In the genomic region with DNA sequence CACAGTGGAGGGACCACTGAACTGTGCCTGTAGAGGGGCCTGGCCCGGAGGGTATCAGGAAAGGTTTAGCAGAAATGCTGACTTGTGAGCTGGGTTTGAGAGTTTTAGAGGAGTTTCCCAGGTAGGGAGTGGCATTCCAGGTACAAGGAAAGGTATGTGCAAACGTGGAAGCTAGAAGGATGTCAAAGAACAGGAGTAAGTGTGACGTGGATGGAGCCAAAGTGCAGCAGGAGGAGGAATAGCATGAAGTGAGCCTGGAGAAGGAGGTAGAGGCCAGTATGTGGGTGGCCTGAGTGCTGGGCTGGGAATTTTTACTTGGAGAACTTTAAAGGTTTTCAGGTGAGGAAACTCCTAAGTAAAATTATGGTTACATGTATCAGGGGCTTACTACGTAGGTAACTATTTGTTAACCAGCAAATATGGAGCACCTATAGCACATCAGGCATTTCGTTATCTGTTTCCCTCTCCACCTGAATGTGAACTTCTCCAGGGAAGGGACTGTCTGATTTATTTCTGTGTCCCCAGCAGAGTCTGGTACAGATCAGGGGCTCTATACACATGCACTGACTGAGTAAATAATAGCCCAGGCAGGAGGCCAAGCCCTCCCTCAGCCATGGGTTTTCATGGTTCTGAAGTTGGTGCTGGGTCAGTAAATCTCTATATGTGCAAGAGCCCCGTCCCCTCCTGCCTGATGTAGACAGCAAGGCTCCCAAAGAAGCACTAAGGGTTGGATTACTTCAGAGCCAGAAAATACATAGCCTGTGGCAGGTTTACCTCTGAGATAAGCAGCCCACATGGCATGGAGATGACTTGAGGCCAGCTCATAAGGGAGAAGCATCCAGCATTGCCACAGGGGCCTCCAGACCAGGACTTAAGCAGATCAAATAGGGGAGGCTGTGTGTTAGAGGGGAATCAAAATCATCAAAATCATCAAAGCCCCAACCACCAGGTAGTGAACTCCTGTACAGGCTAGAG, we compare ENCODE assay signal across 23 cellular contexts. TPM values are rescaled to one million over a fixed set of nuclear protein-coding genes. Genes with fewer than 3 reads are reported as not detected.
DNase-seq lines count a peak whose midpoint lies in the region; ATAC-seq, FAIRE-seq and TF ChIP-seq lines count a peak whose summit lies in the region.
"Had no signal": no experiment of that assay in that cellular context is flagged by ENCODE, and none has a peak within 500 bp of the region (broad histone marks: within the 10 kb centered on the region; RNA-seq: fewer than 3 reads in every experiment).

No MANE protein-coding gene starts in this region.

- BruUV-seq in HepG2 (replicated peaks; lab: Mats Ljungman, UMichigan): no TSS peak

- no peak for FAIRE-seq in HepG2 (lab: Jason Lieb, UNC)

- no peak overlapping the region for H3K9ac ChIP-seq in HepG2 (ENCODE audit: insufficient read depth, low read depth, low read length)
- H3K9ac ChIP-seq in adipocyte (ENCODE audit: low read length): no peak overlapping the region

- DNase-seq in HepG2 (ENCODE audit: low spot score): no peak
- no peak for DNase-seq in right lobe of liver
- peak; percentile 5 for DNase-seq in adipocyte (ENCODE audit: low read depth)
- DNase-seq in left lobe of liver (ENCODE audit: low spot score): peak; percentile 11
- peak; percentile 7 for DNase-seq in testis
- no peak for DNase-seq in midbrain (lab: John Stamatoyannopoulos, UW)
- DNase-seq in epidermal melanocyte (ENCODE audit: insufficient read length, low spot score): no peak
- DNase-seq in NCI-H1694 treated with DMSO at 0.1 percent for 48 hours (lab: John Stamatoyannopoulos, UW): no peak
- DNase-seq: ACHN; AML-193; Caco-2; HCEC 1CT; Karpas-422; MG63; NCI-H1092 treated with DMSO at 0.1 percent for 48 hours; NCI-H1694; NCI-H2107; NCI-H2227 treated with DMSO at 0.1 percent for 48 hours; NCI-H524 treated with DMSO at 0.1 percent for 48 hours; NK-92 treated with Interleukin-12 subunit alpha and Interleukin-12 subunit beta, amount 100 ng/mL, for 24 hours; SHP77 treated with DMSO at 0.1 percent for 48 hours had no signal

- H3K9me3 ChIP-seq in HepG2 (ENCODE audit: low read length) (no peaks in the 10 kb centered on the region), right lobe of liver (no peaks in the 10 kb centered on the region), adipocyte (ENCODE audit: control insufficient read depth, low read length) (no peaks in the 10 kb centered on the region), testis (no peaks in the 10 kb centered on the region)
- H3K9me3 ChIP-seq: Caco-2, MG63 had no signal

- ATAC-seq in HepG2 (peak; percentile 58), right lobe of liver (no peak), left lobe of liver (no peak)

- TF ChIP-seq CTCF in HepG2 (CRISPR knock-in tag; IDR thresholded peaks at IDR 0.05) (no peak), right lobe of liver (IDR thresholded peaks at IDR 0.05) (no peak), testis (IDR thresholded peaks at IDR 0.05) (no peak)

- 14% methylated on average over 6 of the region's 6 CpGs for WGBS in HepG2 (ENCODE audit: low lambda C conversion rate)
- WGBS in right lobe of liver (ENCODE audit: insufficient coverage, low coverage, low lambda C conversion rate, missing lambda C conversion rate): 77% methylated on average over 6 of the region's 6 CpGs
- WGBS in testis, 2 donors: 87 to 93% methylated on average over 6 of the region's 6 CpGs

- no peak for TF ChIP-seq EP300 in HepG2 (IDR thresholded peaks at IDR 0.05; ENCODE audit: low read depth in 2 of 2, low read length in 2 of 2)
- TF ChIP-seq EP300 in HepG2 (CRISPR knock-in tag; IDR thresholded peaks at IDR 0.05; ENCODE audit: borderline replicate concordance): no peak

- TF ChIP-seq POLR2A in HepG2 (IDR thresholded peaks at IDR 0.05; ENCODE audit: insufficient read depth in 1 of 2, low read depth in 2 of 2, low read length in 2 of 2): no peak
- no peak for TF ChIP-seq POLR2A in right lobe of liver (IDR thresholded peaks at IDR 0.05)
- no peak for TF ChIP-seq POLR2A in testis (IDR thresholded peaks at IDR 0.05)

- POLR2A ChIA-PET in HepG2 (lab: Yijun Ruan, JAX): no interaction called here

- H3K36me3 ChIP-seq in HepG2 (replicated peaks in 1 of 2; ENCODE audit: control insufficient read depth in 1 of 2, insufficient read depth in 2 of 2, low read length in 2 of 2) (no peaks in the 10 kb centered on the region), right lobe of liver (no peaks in the 10 kb centered on the region), adipocyte (ENCODE audit: control insufficient read depth, insufficient read depth, low read length, severe bottlenecking) (no peaks in the 10 kb centered on the region), testis (ENCODE audit: low read depth, missing control alignments) (no peaks in the 10 kb centered on the region)
- H3K36me3 ChIP-seq: MG63 had no signal

- intact Hi-C loops in HepG2 (cut with micrococcal nuclease; ENCODE audit: unreplicated experiment): no loop called here
- intact Hi-C loops in right lobe of liver (cut with DNase I): no loop called here
- intact Hi-C loops in testis (cut with DNase I; ENCODE audit: low total_unique reads): no loop called here

- no peak overlapping the region for H3K4me2 ChIP-seq in HepG2 (ENCODE audit: low read depth, low read length)

- H2AFZ ChIP-seq in HepG2 (ENCODE audit: low read length): no peak overlapping the region

- H3K4me1 ChIP-seq in HepG2 (ENCODE audit: insufficient read depth, low read length): peaks cover 8% of the 10 kb centered on the region; the same call in 1 of the 2 replicates
- H3K4me1 ChIP-seq in right lobe of liver: no peaks in the 10 kb centered on the region
- no peaks in the 10 kb centered on the region for H3K4me1 ChIP-seq in adipocyte (ENCODE audit: control insufficient read depth, insufficient read depth, low read length)
- H3K4me1 ChIP-seq in testis: no peaks in the 10 kb centered on the region
- H3K4me1 ChIP-seq: Caco-2 had no signal

- no peak overlapping the region for H3K4me3 ChIP-seq in HepG2 (replicated peaks in 1 of 3; ENCODE audit: insufficient read depth in 1 of 3, low read depth in 2 of 3, low read length in 3 of 3)
- H3K4me3 ChIP-seq in right lobe of liver: no peak overlapping the region
- no peak overlapping the region for H3K4me3 ChIP-seq in adipocyte (ENCODE audit: low read length)
- no peak overlapping the region for H3K4me3 ChIP-seq in testis
- H3K4me3 ChIP-seq: MG63 had no signal

- no peak for TF ChIP-seq RAD21 in HepG2 (CRISPR knock-in tag; IDR thresholded peaks at IDR 0.05)

- H3K79me2 ChIP-seq in HepG2 (ENCODE audit: insufficient read depth, low read length): no peaks in the 10 kb centered on the region

- no peaks in the 10 kb centered on the region for H4K20me1 ChIP-seq in HepG2 (ENCODE audit: insufficient read depth, low read length)

- no peak overlapping the region for H3K27ac ChIP-seq in HepG2 (ENCODE audit: extremely low read length, insufficient read depth, low read length)
- no peak overlapping the region for H3K27ac ChIP-seq in right lobe of liver
- no peak overlapping the region for H3K27ac ChIP-seq in testis

- CTCF ChIA-PET in HepG2 (lab: Yijun Ruan, JAX; ENCODE audit: low intra/inter-chr PET ratio, low total read pairs): no interaction called here

- in situ Hi-C loops in HepG2 (cut with HindIII; ENCODE audit: extremely low pct_ligation_motif_present, low pct_unique_long_range_greater_than_20kb): no loop called here

- H3K27me3 ChIP-seq in HepG2 (ENCODE audit: control insufficient read depth in 1 of 2, insufficient read depth in 2 of 2, low read length in 2 of 2) (no peaks in the 10 kb centered on the region; a peak in 1 of 5 replicates), right lobe of liver (no peaks in the 10 kb centered on the region), adipocyte (replicated peaks; ENCODE audit: control insufficient read depth, insufficient read depth, low read length) (no peaks in the 10 kb centered on the region), testis (no peaks in the 10 kb centered on the region)
- H3K27me3 ChIP-seq: MG63 had no signal

RNA-seq across cellular contexts. Expression of a gene that starts 43.4 kb away (rescaled TPM):
- total RNA-seq in HepG2 (2016; rRNA removed; fragmentation: Illumina TruSeq; extraction: Trizol): not detected in 2 replicates
- total RNA-seq in HepG2 (2016; cell fraction: cytosol; rRNA removed; fragmentation: Illumina TruSeq; extraction: Trizol; ENCODE audit: low read depth): not detected in 2 replicates
- not detected in 2 replicates for total RNA-seq in HepG2 (2016; cell fraction: insoluble cytoplasmic fraction; rRNA removed; fragmentation: Illumina TruSeq; extraction: Trizol)
- total RNA-seq in HepG2 (2016; cell fraction: membrane; rRNA removed; fragmentation: Illumina TruSeq; extraction: Trizol): not detected in 2 replicates
- not detected in 2 replicates for total RNA-seq in HepG2 (2016; cell fraction: nucleus; rRNA removed; fragmentation: Illumina TruSeq; extraction: Trizol)
- 0.03 TPM in 1 of 2 replicates, not detected in the other for polyA plus RNA-seq in HepG2 (2011; rRNA removed)
- polyA plus RNA-seq in HepG2 (2011; cell fraction: cytosol; rRNA removed): not detected in 2 replicates
- polyA plus RNA-seq in HepG2 (2011; cell fraction: nucleus; rRNA removed): not detected in 2 replicates
- not detected in 2 replicates for polyA plus RNA-seq in HepG2 (2012)
- not detected in 2 replicates for polyA plus RNA-seq in HepG2 (2016; cell fraction: cytosol; fragmentation: Illumina TruSeq; extraction: Trizol; ENCODE audit: low read depth)
- not detected in 2 replicates for polyA plus RNA-seq in HepG2 (2016; cell fraction: insoluble cytoplasmic fraction; fragmentation: Illumina TruSeq; extraction: Trizol; ENCODE audit: low read depth)
- not detected in 2 replicates for polyA plus RNA-seq in HepG2 (2016; cell fraction: membrane; fragmentation: Illumina TruSeq; extraction: Trizol; ENCODE audit: low read depth)
- polyA plus RNA-seq in HepG2 (2016; cell fraction: nucleus; fragmentation: Illumina TruSeq; extraction: Trizol; ENCODE audit: insufficient read depth, low read depth): not detected in 2 replicates
- polyA minus RNA-seq in HepG2 (2011; rRNA and poly(A)+ RNA removed; ENCODE audit: low replicate concordance): not detected in 2 replicates
- not detected in 2 replicates for polyA minus RNA-seq in HepG2 (2011; cell fraction: cytosol; rRNA and poly(A)+ RNA removed)
- polyA minus RNA-seq in HepG2 (2011; cell fraction: nucleus; rRNA and poly(A)+ RNA removed): not detected in 2 replicates
- not detected for total RNA-seq in right lobe of liver
- total RNA-seq in left lobe of liver: not detected
- total RNA-seq in testis: under 1 TPM; 0.06 to 0.24 TPM
- polyA plus RNA-seq in testis (ENCODE audit: insufficient read depth, low read depth, low replicate concordance): 0.20 TPM
- total RNA-seq: Caco-2, RPMI7951 had no signal
- polyA plus RNA-seq: CD14-positive monocyte had no signal

RNA-seq across cellular contexts. Expression of a gene that starts 56.0 kb away (rescaled TPM):
- total RNA-seq in HepG2 (2016; rRNA removed; fragmentation: Illumina TruSeq; extraction: Trizol) (5.0 and 6.1 TPM in 2 replicates), right lobe of liver (1 to 10 TPM; 1.2 to 2.9 (median 1.8) TPM), left lobe of liver (2.9 TPM), testis (10 to 100 TPM; 10.7 to 16.1 TPM)
- 0.51 and 0.88 TPM in 2 replicates for total RNA-seq in HepG2 (2016; cell fraction: cytosol; rRNA removed; fragmentation: Illumina TruSeq; extraction: Trizol; ENCODE audit: low read depth)
- 4.8 and 6.8 TPM in 2 replicates for total RNA-seq in HepG2 (2016; cell fraction: insoluble cytoplasmic fraction; rRNA removed; fragmentation: Illumina TruSeq; extraction: Trizol)
- total RNA-seq in HepG2 (2016; cell fraction: membrane; rRNA removed; fragmentation: Illumina TruSeq; extraction: Trizol): 1.6 and 1.8 TPM in 2 replicates
- total RNA-seq in HepG2 (2016; cell fraction: nucleus; rRNA removed; fragmentation: Illumina TruSeq; extraction: Trizol): 2.0 and 3.7 TPM in 2 replicates
- polyA plus RNA-seq in HepG2 (2011; rRNA removed) (3.6 and 3.8 TPM in 2 replicates), testis (ENCODE audit: insufficient read depth, low read depth, low replicate concordance) (14.1 TPM)
- 2.2 and 2.3 TPM in 2 replicates for polyA plus RNA-seq in HepG2 (2011; cell fraction: cytosol; rRNA removed)
- polyA plus RNA-seq in HepG2 (2011; cell fraction: nucleus; rRNA removed): 3.6 and 4.3 TPM in 2 replicates
- 1.6 and 2.4 TPM in 2 replicates for polyA plus RNA-seq in HepG2 (2012)
- 0.37 and 0.94 TPM in 2 replicates for polyA plus RNA-seq in HepG2 (2016; cell fraction: cytosol; fragmentation: Illumina TruSeq; extraction: Trizol; ENCODE audit: low read depth)
- 5.2 and 8.7 TPM in 2 replicates for polyA plus RNA-seq in HepG2 (2016; cell fraction: insoluble cytoplasmic fraction; fragmentation: Illumina TruSeq; extraction: Trizol; ENCODE audit: low read depth)
- polyA plus RNA-seq in HepG2 (2016; cell fraction: membrane; fragmentation: Illumina TruSeq; extraction: Trizol; ENCODE audit: low read depth): 1.3 and 1.5 TPM in 2 replicates
- 3.7 and 5.4 TPM in 2 replicates for polyA plus RNA-seq in HepG2 (2016; cell fraction: nucleus; fragmentation: Illumina TruSeq; extraction: Trizol; ENCODE audit: insufficient read depth, low read depth)
- 4.6 and 9.1 TPM in 2 replicates for polyA minus RNA-seq in HepG2 (2011; rRNA and poly(A)+ RNA removed; ENCODE audit: low replicate concordance)
- polyA minus RNA-seq in HepG2 (2011; cell fraction: cytosol; rRNA and poly(A)+ RNA removed): 1.5 and 2.2 TPM in 2 replicates
- polyA minus RNA-seq in HepG2 (2011; cell fraction: nucleus; rRNA and poly(A)+ RNA removed): 4.4 and 5.6 TPM in 2 replicates

RNA-seq across cellular contexts. Expression of a gene that starts 56.4 kb away (rescaled TPM):
- total RNA-seq in HepG2 (2016; rRNA removed; fragmentation: Illumina TruSeq; extraction: Trizol) (98.2 and 147 TPM in 2 replicates), right lobe of liver (100 to 1,000 TPM; 133 to 379 (median 280) TPM), left lobe of liver (275 TPM), testis (100 to 1,000 TPM; 209 to 289 TPM)
- total RNA-seq in HepG2 (2016; cell fraction: cytosol; rRNA removed; fragmentation: Illumina TruSeq; extraction: Trizol; ENCODE audit: low read depth): 69.6 and 74.1 TPM in 2 replicates
- 103 and 155 TPM in 2 replicates for total RNA-seq in HepG2 (2016; cell fraction: insoluble cytoplasmic fraction; rRNA removed; fragmentation: Illumina TruSeq; extraction: Trizol)
- 71.1 and 72.1 TPM in 2 replicates for total RNA-seq in HepG2 (2016; cell fraction: membrane; rRNA removed; fragmentation: Illumina TruSeq; extraction: Trizol)
- total RNA-seq in HepG2 (2016; cell fraction: nucleus; rRNA removed; fragmentation: Illumina TruSeq; extraction: Trizol): 118 and 122 TPM in 2 replicates
- polyA plus RNA-seq in HepG2 (2011; rRNA removed) (354 and 363 TPM in 2 replicates), testis (ENCODE audit: insufficient read depth, low read depth, low replicate concordance) (338 TPM)
- polyA plus RNA-seq in HepG2 (2011; cell fraction: cytosol; rRNA removed): 200 and 292 TPM in 2 replicates
- 51.7 and 67.8 TPM in 2 replicates for polyA plus RNA-seq in HepG2 (2011; cell fraction: nucleus; rRNA removed)
- polyA plus RNA-seq in HepG2 (2012): 215 and 233 TPM in 2 replicates
- 60.3 and 66.9 TPM in 2 replicates for polyA plus RNA-seq in HepG2 (2016; cell fraction: cytosol; fragmentation: Illumina TruSeq; extraction: Trizol; ENCODE audit: low read depth)
- polyA plus RNA-seq in HepG2 (2016; cell fraction: insoluble cytoplasmic fraction; fragmentation: Illumina TruSeq; extraction: Trizol; ENCODE audit: low read depth): 85.0 and 92.7 TPM in 2 replicates
- 53.7 and 61.9 TPM in 2 replicates for polyA plus RNA-seq in HepG2 (2016; cell fraction: membrane; fragmentation: Illumina TruSeq; extraction: Trizol; ENCODE audit: low read depth)
- polyA plus RNA-seq in HepG2 (2016; cell fraction: nucleus; fragmentation: Illumina TruSeq; extraction: Trizol; ENCODE audit: insufficient read depth, low read depth): 154 and 158 TPM in 2 replicates
- 163 and 204 TPM in 2 replicates for polyA minus RNA-seq in HepG2 (2011; rRNA and poly(A)+ RNA removed; ENCODE audit: low replicate concordance)
- polyA minus RNA-seq in HepG2 (2011; cell fraction: cytosol; rRNA and poly(A)+ RNA removed): 93.6 and 117 TPM in 2 replicates
- 36.6 and 61.8 TPM in 2 replicates for polyA minus RNA-seq in HepG2 (2011; cell fraction: nucleus; rRNA and poly(A)+ RNA removed)

Comparison
In these comparisons a context has a peak if more than half of its experiments do, and no peak if none do; other contexts are left out.
1. DNase-seq: peak in adipocyte (single experiment), left lobe of liver (single experiment) and testis (single experiment); none in HepG2 (single experiment), right lobe of liver (0 of 3), midbrain (single experiment), epidermal melanocyte (single experiment) and NCI-H1694 treated with DMSO at 0.1 percent for 48 hours (single experiment).